1 cellular context compared by ENCODE assay signal in genomic region chr16:4846901-4847773, GRCh38.
A peak's percentile ranks its signal among the peaks of the same experiment; 100 is the strongest.
TF ChIP-seq lines count a peak whose summit lies in the region.

Gene GLYR1, minus strand, starts transcription at chr16:4847288. Its CDS starts 23 bp downstream, at chr16:4847265.
Gene UBN1, plus strand, starts transcription at chr16:4847481. Its CDS starts 5,437 bp downstream, at chr16:4852918.

TF ChIP-seq in K562, 482 proteins besides CTCF, POLR2A, EP300 and RAD21 (continued from another document and continues in another):
- TF ChIP-seq, protein P1, sequence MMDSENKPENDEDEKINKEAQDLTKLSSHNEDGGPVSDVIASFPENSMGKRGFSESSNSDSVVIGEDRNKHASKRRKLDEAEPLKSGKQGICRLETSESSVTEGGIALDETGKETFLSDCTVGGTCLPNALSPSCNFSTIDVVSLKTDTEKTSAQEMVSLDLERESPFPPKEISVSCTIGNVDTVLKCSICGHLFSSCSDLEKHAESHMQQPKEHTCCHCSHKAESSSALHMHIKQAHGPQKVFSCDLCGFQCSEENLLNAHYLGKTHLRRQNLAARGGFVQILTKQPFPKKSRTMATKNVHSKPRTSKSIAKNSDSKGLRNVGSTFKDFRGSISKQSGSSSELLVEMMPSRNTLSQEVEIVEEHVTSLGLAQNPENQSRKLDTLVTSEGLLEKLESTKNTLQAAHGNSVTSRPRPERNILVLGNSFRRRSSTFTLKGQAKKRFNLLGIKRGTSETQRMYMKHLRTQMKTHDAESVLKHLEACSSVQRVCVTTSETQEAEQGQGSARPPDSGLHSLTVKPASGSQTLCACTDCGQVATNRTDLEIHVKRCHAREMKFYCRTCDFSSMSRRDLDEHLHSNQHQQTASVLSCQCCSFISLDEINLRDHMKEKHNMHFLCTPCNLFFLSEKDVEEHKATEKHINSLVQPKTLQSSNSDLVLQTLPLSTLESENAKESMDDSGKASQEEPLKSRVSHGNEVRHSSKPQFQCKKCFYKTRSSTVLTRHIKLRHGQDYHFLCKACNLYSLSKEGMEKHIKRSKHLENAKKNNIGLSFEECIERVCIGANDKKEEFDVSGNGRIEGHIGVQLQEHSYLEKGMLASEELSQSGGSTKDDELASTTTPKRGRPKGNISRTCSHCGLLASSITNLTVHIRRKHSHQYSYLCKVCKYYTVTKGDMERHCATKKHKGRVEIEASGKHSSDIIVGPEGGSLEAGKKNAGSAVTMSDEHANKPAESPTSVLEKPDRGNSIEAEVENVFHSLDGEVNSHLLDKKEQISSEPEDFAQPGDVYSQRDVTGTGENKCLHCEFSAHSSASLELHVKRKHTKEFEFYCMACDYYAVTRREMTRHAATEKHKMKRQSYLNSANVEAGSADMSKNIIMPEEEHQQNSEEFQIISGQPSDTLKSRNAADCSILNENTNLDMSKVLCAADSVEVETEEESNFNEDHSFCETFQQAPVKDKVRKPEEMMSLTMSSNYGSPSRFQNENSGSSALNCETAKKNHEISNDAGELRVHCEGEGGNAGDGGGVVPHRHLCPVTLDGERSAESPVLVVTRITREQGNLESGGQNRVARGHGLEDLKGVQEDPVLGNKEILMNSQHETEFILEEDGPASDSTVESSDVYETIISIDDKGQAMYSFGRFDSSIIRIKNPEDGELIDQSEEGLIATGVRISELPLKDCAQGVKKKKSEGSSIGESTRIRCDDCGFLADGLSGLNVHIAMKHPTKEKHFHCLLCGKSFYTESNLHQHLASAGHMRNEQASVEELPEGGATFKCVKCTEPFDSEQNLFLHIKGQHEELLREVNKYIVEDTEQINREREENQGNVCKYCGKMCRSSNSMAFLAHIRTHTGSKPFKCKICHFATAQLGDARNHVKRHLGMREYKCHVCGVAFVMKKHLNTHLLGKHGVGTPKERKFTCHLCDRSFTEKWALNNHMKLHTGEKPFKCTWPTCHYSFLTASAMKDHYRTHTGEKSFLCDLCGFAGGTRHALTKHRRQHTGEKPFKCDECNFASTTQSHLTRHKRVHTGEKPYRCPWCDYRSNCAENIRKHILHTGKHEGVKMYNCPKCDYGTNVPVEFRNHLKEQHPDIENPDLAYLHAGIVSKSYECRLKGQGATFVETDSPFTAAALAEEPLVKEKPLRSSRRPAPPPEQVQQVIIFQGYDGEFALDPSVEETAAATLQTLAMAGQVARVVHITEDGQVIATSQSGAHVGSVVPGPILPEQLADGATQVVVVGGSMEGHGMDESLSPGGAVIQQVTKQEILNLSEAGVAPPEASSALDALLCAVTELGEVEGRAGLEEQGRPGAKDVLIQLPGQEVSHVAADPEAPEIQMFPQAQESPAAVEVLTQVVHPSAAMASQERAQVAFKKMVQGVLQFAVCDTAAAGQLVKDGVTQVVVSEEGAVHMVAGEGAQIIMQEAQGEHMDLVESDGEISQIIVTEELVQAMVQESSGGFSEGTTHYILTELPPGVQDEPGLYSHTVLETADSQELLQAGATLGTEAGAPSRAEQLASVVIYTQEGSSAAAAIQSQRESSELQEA (IDR thresholded peaks at IDR 0.05; ENCODE audit: low read depth) = no peak; the same call in 1 of the 2 replicates
- peak; percentile 24; the same call in 1 of the 2 replicates for TF ChIP-seq XRCC5 (IDR thresholded peaks at IDR 0.05; ENCODE audit: low read depth, low read length)
- TF ChIP-seq MYC (IDR thresholded peaks at IDR 0.05; ENCODE audit: low read depth, low read length) = peak; percentile 77
- peak; percentile 45; the same call in 1 of the 2 replicates for TF ChIP-seq MYC (CRISPR knock-in tag; IDR thresholded peaks at IDR 0.05; ENCODE audit: borderline replicate concordance, low read depth)
- TF ChIP-seq, protein P2, sequence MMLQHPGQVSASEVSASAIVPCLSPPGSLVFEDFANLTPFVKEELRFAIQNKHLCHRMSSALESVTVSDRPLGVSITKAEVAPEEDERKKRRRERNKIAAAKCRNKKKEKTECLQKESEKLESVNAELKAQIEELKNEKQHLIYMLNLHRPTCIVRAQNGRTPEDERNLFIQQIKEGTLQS (IDR thresholded peaks at IDR 0.05) = peak; percentile 95
- TF ChIP-seq, protein P2 (CRISPR knock-in tag; conservative IDR thresholded peaks at IDR 0.05) = no peak; the same call in 1 of the 2 replicates
- TF ChIP-seq, protein P3, sequence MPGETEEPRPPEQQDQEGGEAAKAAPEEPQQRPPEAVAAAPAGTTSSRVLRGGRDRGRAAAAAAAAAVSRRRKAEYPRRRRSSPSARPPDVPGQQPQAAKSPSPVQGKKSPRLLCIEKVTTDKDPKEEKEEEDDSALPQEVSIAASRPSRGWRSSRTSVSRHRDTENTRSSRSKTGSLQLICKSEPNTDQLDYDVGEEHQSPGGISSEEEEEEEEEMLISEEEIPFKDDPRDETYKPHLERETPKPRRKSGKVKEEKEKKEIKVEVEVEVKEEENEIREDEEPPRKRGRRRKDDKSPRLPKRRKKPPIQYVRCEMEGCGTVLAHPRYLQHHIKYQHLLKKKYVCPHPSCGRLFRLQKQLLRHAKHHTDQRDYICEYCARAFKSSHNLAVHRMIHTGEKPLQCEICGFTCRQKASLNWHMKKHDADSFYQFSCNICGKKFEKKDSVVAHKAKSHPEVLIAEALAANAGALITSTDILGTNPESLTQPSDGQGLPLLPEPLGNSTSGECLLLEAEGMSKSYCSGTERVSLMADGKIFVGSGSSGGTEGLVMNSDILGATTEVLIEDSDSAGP (CRISPR knock-in tag; IDR thresholded peaks at IDR 0.05) = no peak
- peak; percentile 71 for TF ChIP-seq CHD2 (IDR thresholded peaks at IDR 0.05; ENCODE audit: low read depth, low read length)
- TF ChIP-seq MTA3 (IDR thresholded peaks at IDR 0.05; ENCODE audit: borderline replicate concordance) = peak; percentile 73; the same call in 1 of the 2 replicates
- TF ChIP-seq, protein P4, sequence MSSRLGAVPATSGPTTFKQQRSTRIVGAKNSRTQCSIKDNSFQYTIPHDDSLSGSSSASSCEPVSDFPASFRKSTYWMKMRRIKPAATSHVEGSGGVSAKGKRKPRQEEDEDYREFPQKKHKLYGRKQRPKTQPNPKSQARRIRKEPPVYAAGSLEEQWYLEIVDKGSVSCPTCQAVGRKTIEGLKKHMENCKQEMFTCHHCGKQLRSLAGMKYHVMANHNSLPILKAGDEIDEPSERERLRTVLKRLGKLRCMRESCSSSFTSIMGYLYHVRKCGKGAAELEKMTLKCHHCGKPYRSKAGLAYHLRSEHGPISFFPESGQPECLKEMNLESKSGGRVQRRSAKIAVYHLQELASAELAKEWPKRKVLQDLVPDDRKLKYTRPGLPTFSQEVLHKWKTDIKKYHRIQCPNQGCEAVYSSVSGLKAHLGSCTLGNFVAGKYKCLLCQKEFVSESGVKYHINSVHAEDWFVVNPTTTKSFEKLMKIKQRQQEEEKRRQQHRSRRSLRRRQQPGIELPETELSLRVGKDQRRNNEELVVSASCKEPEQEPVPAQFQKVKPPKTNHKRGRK (tag; IDR thresholded peaks at IDR 0.05) = no peak
- no peak for TF ChIP-seq CLOCK (CRISPR knock-in tag; IDR thresholded peaks at IDR 0.05; ENCODE audit: borderline replicate concordance)
- no peak for TF ChIP-seq ZNF174 (CRISPR knock-in tag; IDR thresholded peaks at IDR 0.05)
- TF ChIP-seq ZNF121 (CRISPR knock-in tag; conservative IDR thresholded peaks at IDR 0.05) = no peak
- TF ChIP-seq ZNF217 (CRISPR knock-in tag; IDR thresholded peaks at IDR 0.05) = no peak
- peak; percentile 97 for TF ChIP-seq RBBP5 (IDR thresholded peaks at IDR 0.05; ENCODE audit: borderline replicate concordance, insufficient read depth, low read length, poor library complexity, severe bottlenecking)
- TF ChIP-seq, protein P5, sequence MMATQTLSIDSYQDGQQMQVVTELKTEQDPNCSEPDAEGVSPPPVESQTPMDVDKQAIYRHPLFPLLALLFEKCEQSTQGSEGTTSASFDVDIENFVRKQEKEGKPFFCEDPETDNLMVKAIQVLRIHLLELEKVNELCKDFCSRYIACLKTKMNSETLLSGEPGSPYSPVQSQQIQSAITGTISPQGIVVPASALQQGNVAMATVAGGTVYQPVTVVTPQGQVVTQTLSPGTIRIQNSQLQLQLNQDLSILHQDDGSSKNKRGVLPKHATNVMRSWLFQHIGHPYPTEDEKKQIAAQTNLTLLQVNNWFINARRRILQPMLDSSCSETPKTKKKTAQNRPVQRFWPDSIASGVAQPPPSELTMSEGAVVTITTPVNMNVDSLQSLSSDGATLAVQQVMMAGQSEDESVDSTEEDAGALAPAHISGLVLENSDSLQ (IDR thresholded peaks at IDR 0.05) = peak; percentile 73
- no peak for TF ChIP-seq KDM4B (IDR thresholded peaks at IDR 0.05; ENCODE audit: borderline replicate concordance in 2 of 2, low read depth in 1 of 2)
- TF ChIP-seq ZNF274 (IDR thresholded peaks at IDR 0.05; ENCODE audit: borderline replicate concordance, low read depth, low read length) = no peak
- peak; percentile 53 for TF ChIP-seq RB1 (IDR thresholded peaks at IDR 0.05; ENCODE audit: low read depth)
- TF ChIP-seq ZNF212 (CRISPR knock-in tag; IDR thresholded peaks at IDR 0.05) = no peak
- peak; percentile 51 for TF ChIP-seq FOSL1 (tag; conservative IDR thresholded peaks at IDR 0.05)
- TF ChIP-seq ZNF324 (CRISPR knock-in tag; IDR thresholded peaks at IDR 0.05) = no peak
- TF ChIP-seq TAF15 (IDR thresholded peaks at IDR 0.05; ENCODE audit: low read depth, low read length) = no peak
- TF ChIP-seq, protein P6, sequence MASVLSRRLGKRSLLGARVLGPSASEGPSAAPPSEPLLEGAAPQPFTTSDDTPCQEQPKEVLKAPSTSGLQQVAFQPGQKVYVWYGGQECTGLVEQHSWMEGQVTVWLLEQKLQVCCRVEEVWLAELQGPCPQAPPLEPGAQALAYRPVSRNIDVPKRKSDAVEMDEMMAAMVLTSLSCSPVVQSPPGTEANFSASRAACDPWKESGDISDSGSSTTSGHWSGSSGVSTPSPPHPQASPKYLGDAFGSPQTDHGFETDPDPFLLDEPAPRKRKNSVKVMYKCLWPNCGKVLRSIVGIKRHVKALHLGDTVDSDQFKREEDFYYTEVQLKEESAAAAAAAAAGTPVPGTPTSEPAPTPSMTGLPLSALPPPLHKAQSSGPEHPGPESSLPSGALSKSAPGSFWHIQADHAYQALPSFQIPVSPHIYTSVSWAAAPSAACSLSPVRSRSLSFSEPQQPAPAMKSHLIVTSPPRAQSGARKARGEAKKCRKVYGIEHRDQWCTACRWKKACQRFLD (CRISPR knock-in tag; IDR thresholded peaks at IDR 0.05) = 0 out of 2 replicates have a peak, but pooled peaks have one; percentile 0
- no peak for TF ChIP-seq BCL6 (CRISPR knock-in tag; IDR thresholded peaks at IDR 0.05)
- no peak for TF ChIP-seq SLC30A9 (CRISPR knock-in tag; IDR thresholded peaks at IDR 0.05)
- TF ChIP-seq ADNP (tag; IDR thresholded peaks at IDR 0.05) = no peak
- TF ChIP-seq SMAD1 (IDR thresholded peaks at IDR 0.05; ENCODE audit: low read depth, low read length, partially characterized antibody) = peak; percentile 22
- no peak for TF ChIP-seq CAMTA2 (CRISPR knock-in tag; conservative IDR thresholded peaks at IDR 0.05)
- no peak for TF ChIP-seq KLF16 (IDR thresholded peaks at IDR 0.05)
- no peak for TF ChIP-seq MCM7 (IDR thresholded peaks at IDR 0.05)
- TF ChIP-seq, protein P7, sequence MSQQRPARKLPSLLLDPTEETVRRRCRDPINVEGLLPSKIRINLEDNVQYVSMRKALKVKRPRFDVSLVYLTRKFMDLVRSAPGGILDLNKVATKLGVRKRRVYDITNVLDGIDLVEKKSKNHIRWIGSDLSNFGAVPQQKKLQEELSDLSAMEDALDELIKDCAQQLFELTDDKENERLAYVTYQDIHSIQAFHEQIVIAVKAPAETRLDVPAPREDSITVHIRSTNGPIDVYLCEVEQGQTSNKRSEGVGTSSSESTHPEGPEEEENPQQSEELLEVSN (IDR thresholded peaks at IDR 0.05; ENCODE audit: borderline replicate concordance in 1 of 2, extremely low read depth in 1 of 2, insufficient read depth in 1 of 2, insufficient read length in 1 of 2, low read depth in 1 of 2, low read length in 1 of 2, poor library complexity in 1 of 2, severe bottlenecking in 1 of 2) = peak; percentile 66 to 81
- TF ChIP-seq, protein P8, sequence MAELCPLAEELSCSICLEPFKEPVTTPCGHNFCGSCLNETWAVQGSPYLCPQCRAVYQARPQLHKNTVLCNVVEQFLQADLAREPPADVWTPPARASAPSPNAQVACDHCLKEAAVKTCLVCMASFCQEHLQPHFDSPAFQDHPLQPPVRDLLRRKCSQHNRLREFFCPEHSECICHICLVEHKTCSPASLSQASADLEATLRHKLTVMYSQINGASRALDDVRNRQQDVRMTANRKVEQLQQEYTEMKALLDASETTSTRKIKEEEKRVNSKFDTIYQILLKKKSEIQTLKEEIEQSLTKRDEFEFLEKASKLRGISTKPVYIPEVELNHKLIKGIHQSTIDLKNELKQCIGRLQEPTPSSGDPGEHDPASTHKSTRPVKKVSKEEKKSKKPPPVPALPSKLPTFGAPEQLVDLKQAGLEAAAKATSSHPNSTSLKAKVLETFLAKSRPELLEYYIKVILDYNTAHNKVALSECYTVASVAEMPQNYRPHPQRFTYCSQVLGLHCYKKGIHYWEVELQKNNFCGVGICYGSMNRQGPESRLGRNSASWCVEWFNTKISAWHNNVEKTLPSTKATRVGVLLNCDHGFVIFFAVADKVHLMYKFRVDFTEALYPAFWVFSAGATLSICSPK (IDR thresholded peaks at IDR 0.05; ENCODE audit: borderline replicate concordance) = no peak
- TF ChIP-seq FOXM1 (IDR thresholded peaks at IDR 0.05; ENCODE audit: low read depth) = no peak
- TF ChIP-seq FOXM1 (CRISPR knock-in tag; IDR thresholded peaks at IDR 0.05; ENCODE audit: low read depth) = no peak
- TF ChIP-seq, protein P9, sequence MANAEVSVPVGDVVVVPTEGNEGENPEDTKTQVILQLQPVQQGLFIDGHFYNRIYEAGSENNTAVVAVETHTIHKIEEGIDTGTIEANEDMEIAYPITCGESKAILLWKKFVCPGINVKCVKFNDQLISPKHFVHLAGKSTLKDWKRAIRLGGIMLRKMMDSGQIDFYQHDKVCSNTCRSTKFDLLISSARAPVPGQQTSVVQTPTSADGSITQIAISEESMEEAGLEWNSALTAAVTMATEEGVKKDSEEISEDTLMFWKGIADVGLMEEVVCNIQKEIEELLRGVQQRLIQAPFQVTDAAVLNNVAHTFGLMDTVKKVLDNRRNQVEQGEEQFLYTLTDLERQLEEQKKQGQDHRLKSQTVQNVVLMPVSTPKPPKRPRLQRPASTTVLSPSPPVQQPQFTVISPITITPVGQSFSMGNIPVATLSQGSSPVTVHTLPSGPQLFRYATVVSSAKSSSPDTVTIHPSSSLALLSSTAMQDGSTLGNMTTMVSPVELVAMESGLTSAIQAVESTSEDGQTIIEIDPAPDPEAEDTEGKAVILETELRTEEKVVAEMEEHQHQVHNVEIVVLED (CRISPR knock-in tag; IDR thresholded peaks at IDR 0.05) = peak; percentile 92
